ENCODE assay signal across 13 cellular contexts in genomic region chr7:107024906-107025305, GRCh38. TPM values are rescaled to one million over a fixed set of nuclear protein-coding genes. Genes with fewer than 3 reads are reported as not detected.
DNase-seq lines count a peak whose midpoint lies in the region; ATAC-seq, FAIRE-seq and TF ChIP-seq lines count a peak whose summit lies in the region.
"Had no signal": no experiment of that assay in that cellular context is flagged by ENCODE, and none has a peak within 500 bp of the region (broad histone marks: within the 10 kb centered on the region; RNA-seq: fewer than 3 reads in every experiment).

No MANE protein-coding gene starts in this region.

- H3K4me1 Mint-ChIP-seq in neural crest cell = peaks cover 9% of the 10 kb centered on the region
- H3K4me1 Mint-ChIP-seq: CD4-positive, CD25-positive, alpha-beta regulatory T cell had no signal

- 0 out of 2 replicates have a peak overlapping the region, but pooled peaks have one; percentile 3 for H2AFZ ChIP-seq in Loucy (ENCODE audit: low read length)
- peak overlapping the region; percentile 77 for H2AFZ ChIP-seq in K562 (ENCODE audit: low read depth, low read length)

- ATAC-seq in K562 (no peak), HG02759 (IDR thresholded peaks at IDR 0.05; ENCODE audit: unreplicated experiment) (no peak)
- ATAC-seq: A549 had no signal

- no peaks in the 10 kb centered on the region for H3K36me3 ChIP-seq in Loucy (ENCODE audit: insufficient read depth, low read length)
- no peaks in the 10 kb centered on the region for H3K36me3 ChIP-seq in K562 (ENCODE audit: control insufficient read depth, insufficient read depth, low read length)
- H3K36me3 ChIP-seq: HAP-1 had no signal

- CTCF ChIA-PET in K562 (lab: Yijun Ruan, JAX; ENCODE audit: low intra/inter-chr PET ratio) = no interaction called here

- no peak overlapping the region for H3K4me3 ChIP-seq in Loucy (ENCODE audit: low read length, poor library complexity, severe bottlenecking)
- H3K4me3 ChIP-seq in K562 = no peak overlapping the region
- H3K4me3 ChIP-seq: A549, HAP-1 had no signal

- H3K27ac Mint-ChIP-seq in neural crest cell (ENCODE audit: unreplicated experiment) = peak overlapping the region; percentile 17
- H3K27ac Mint-ChIP-seq: CD4-positive, CD25-positive, alpha-beta regulatory T cell had no signal

- no peaks in the 10 kb centered on the region for H3K27me3 Mint-ChIP-seq in neural crest cell (ENCODE audit: low read depth)

- H3K4me1 ChIP-seq in Loucy (ENCODE audit: insufficient read depth, low read length, poor library complexity, severe bottlenecking) (peaks cover 24% of the 10 kb centered on the region), K562 (replicated peaks in 1 of 2; ENCODE audit: control insufficient read depth in 2 of 2, insufficient read depth in 2 of 2, low read length in 2 of 2) (peaks cover 39 to 53% of the 10 kb centered on the region in 2 experiments)
- H3K4me1 ChIP-seq: HAP-1 had no signal

- no peaks in the 10 kb centered on the region for H3F3A ChIP-seq in Loucy (ENCODE audit: low read depth)

- intact Hi-C loops in K562 (cut with micrococcal nuclease) = no loop called here

- H3K4me2 ChIP-seq in Loucy (ENCODE audit: low read depth, low read length, poor library complexity, severe bottlenecking) (peak overlapping the region; percentile 49), K562 (ENCODE audit: insufficient read depth, low read length) (peak overlapping the region; percentile 32; the same call in 1 of the 2 replicates)

- H4K20me1 ChIP-seq in Loucy (ENCODE audit: insufficient read depth, low read length, poor library complexity, severe bottlenecking) (no peaks in the 10 kb centered on the region), K562 (replicated peaks; ENCODE audit: control insufficient read depth, insufficient read depth, low read length) (no peaks in the 10 kb centered on the region)

- TF ChIP-seq CTCF in Loucy (conservative IDR thresholded peaks at IDR 0.05; ENCODE audit: low read length) (no peak), K562 (IDR thresholded peaks at IDR 0.05 in 2 of 3, conservative IDR thresholded peaks at IDR 0.05 in 1 of 3; ENCODE audit: insufficient read depth in 2 of 3, low read depth in 1 of 3, low read length in 3 of 3) (no peak), neural crest cell (conservative IDR thresholded peaks at IDR 0.05) (no peak)

- no peaks in the 10 kb centered on the region for H3K79me2 ChIP-seq in Loucy (ENCODE audit: insufficient read depth, low read length)
- no peaks in the 10 kb centered on the region for H3K79me2 ChIP-seq in K562 (ENCODE audit: control insufficient read depth, insufficient read depth, low read length)

- FAIRE-seq in K562 (lab: Jason Lieb, UNC) = no peak
- FAIRE-seq: A549, H1 had no signal

- BruUV-seq in K562 (replicated peaks; lab: Mats Ljungman, UMichigan) = no TSS peak

- in situ Hi-C loops in K562 (cut with MboI) = no loop called here

- H3K9me2 ChIP-seq in Loucy (replicated peaks; ENCODE audit: low read depth, low read length) = no peaks in the 10 kb centered on the region

- no peak for TF ChIP-seq RAD21 in K562 (CRISPR knock-in tag; conservative IDR thresholded peaks at IDR 0.05 in 1 of 2, IDR thresholded peaks at IDR 0.05 in 1 of 2)

- H3K4me3 Mint-ChIP-seq in neural crest cell = no peak overlapping the region
- H3K4me3 Mint-ChIP-seq: CD4-positive, CD25-positive, alpha-beta regulatory T cell had no signal

- WGBS in K562 (ENCODE audit: insufficient coverage, low coverage, missing lambda C conversion rate) = 32% methylated on average over 2 of the region's 2 CpGs

- no peak overlapping the region for H3K9ac ChIP-seq in Loucy (ENCODE audit: low read depth, low read length, poor library complexity, severe bottlenecking)
- H3K9ac ChIP-seq in K562 (ENCODE audit: insufficient read depth in 1 of 2, low read depth in 2 of 2, low read length in 2 of 2) = peak overlapping the region in 1 of 2 experiments; percentile 5; a peak in 2 of 4 replicates

- H3K36me3 Mint-ChIP-seq in neural crest cell (ENCODE audit: low read depth) = no peaks in the 10 kb centered on the region
- H3K36me3 Mint-ChIP-seq: CD4-positive, CD25-positive, alpha-beta regulatory T cell had no signal

- no peaks in the 10 kb centered on the region for H3K9me1 ChIP-seq in K562 (ENCODE audit: control insufficient read depth, insufficient read depth, low read length)

- POLR2A ChIA-PET in K562 (lab: Yijun Ruan, JAX) = interaction anchor here (0.8 to 3.8 kb wide), 9 partner anchors 8 to 46 kb away, joined by 3 to 34 read pairs (median 4); no protein-coding TSS in a partner anchor

- H3K9me3 ChIP-seq in Loucy (ENCODE audit: insufficient read depth, low read depth, low read length) (0 out of 2 replicates have a peak, but pooled peaks cover 4% of the 10 kb centered on the region), K562 (replicated peaks; ENCODE audit: control insufficient read depth, insufficient read depth, low read depth, low read length) (peaks cover 5% of the 10 kb centered on the region)
- H3K9me3 ChIP-seq: A549, HAP-1 had no signal

- peaks cover 2% of the 10 kb centered on the region for H3K9me3 Mint-ChIP-seq in neural crest cell
- H3K9me3 Mint-ChIP-seq: CD4-positive, CD25-positive, alpha-beta regulatory T cell had no signal

- TF ChIP-seq EP300 in K562 (IDR thresholded peaks at IDR 0.05; ENCODE audit: low read length) = no peak

- no peak for TF ChIP-seq POLR2A in K562 (conservative IDR thresholded peaks at IDR 0.05)

- DNase-seq in K562 (ENCODE audit: extremely low read depth in 1 of 4, low spot score in 3 of 4) = no peak
- no peak for DNase-seq in neural crest cell (ENCODE audit: low read depth, low spot score)
- no peak for DNase-seq in NCI-H526 treated with DMSO at 0.1 percent for 48 hours (lab: John Stamatoyannopoulos, UW)
- no peak for DNase-seq in T-helper 9 cell
- DNase-seq: Calu3; CD4-positive, CD25-positive, alpha-beta regulatory T cell; DMS 273 treated with DMSO at 0.1 percent for 48 hours had no signal

- H3K27me3 ChIP-seq in Loucy (ENCODE audit: insufficient read depth, low read length, poor library complexity, severe bottlenecking) (no peaks in the 10 kb centered on the region), K562 (ENCODE audit: control insufficient read depth in 2 of 2, insufficient read depth in 2 of 2, low read length in 2 of 2) (no peaks in the 10 kb centered on the region)

- peak overlapping the region; percentile 54; the same call in 2 of the 3 replicates for H3K27ac ChIP-seq in K562 (ENCODE audit: extremely low read depth, low read depth, low read length)
- H3K27ac ChIP-seq: HL-60 had no signal

TF ChIP-seq in K562, 482 proteins besides CTCF, POLR2A, EP300 and RAD21 (continues in another document):
- no peak for TF ChIP-seq CBX1 (IDR thresholded peaks at IDR 0.05; ENCODE audit: low read depth)
- TF ChIP-seq ZNF707 (CRISPR knock-in tag; conservative IDR thresholded peaks at IDR 0.05) = no peak
- no peak for TF ChIP-seq SMARCA4 (IDR thresholded peaks at IDR 0.05)
- TF ChIP-seq ZNF12 (CRISPR knock-in tag; IDR thresholded peaks at IDR 0.05) = no peak
- TF ChIP-seq PREB (CRISPR knock-in tag; IDR thresholded peaks at IDR 0.05) = no peak
- no peak for TF ChIP-seq FOXK2 (conservative IDR thresholded peaks at IDR 0.05 in 1 of 2, IDR thresholded peaks at IDR 0.05 in 1 of 2; ENCODE audit: low read depth in 2 of 2)
- TF ChIP-seq MAFG (tag; conservative IDR thresholded peaks at IDR 0.05) = no peak
- no peak for TF ChIP-seq MBD2 (IDR thresholded peaks at IDR 0.05; ENCODE audit: borderline replicate concordance, low read depth)
- no peak for TF ChIP-seq MED1 (CRISPR knock-in tag; IDR thresholded peaks at IDR 0.05; ENCODE audit: borderline replicate concordance)
- no peak for TF ChIP-seq U2AF1 (optimal IDR thresholded peaks at IDR 0.05; ENCODE audit: low read depth, low read length)
- no peak for TF ChIP-seq NFE2L1 (tag; IDR thresholded peaks at IDR 0.05; ENCODE audit: borderline replicate concordance, low read depth)
- TF ChIP-seq CHD4 (IDR thresholded peaks at IDR 0.05; ENCODE audit: insufficient read depth, insufficient replicate concordance, low read depth, low read length, poor library complexity, severe bottlenecking) = peak; percentile 14
- no peak for TF ChIP-seq FOXK1 (CRISPR knock-in tag; IDR thresholded peaks at IDR 0.05; ENCODE audit: borderline replicate concordance)

RNA-seq across cellular contexts. Expression of gene PRKAR2B, which starts 19.6 kb away (rescaled TPM):
- total RNA-seq in K562 (2011; cell fraction: chromatin; rRNA removed; ENCODE audit: low replicate concordance) = 16.3 and 57.4 TPM in 2 replicates
- total RNA-seq in K562 (2011; cell fraction: nucleolus; rRNA removed) = 14.3 and 18.3 TPM in 2 replicates
- 31.1 and 47.5 TPM in 2 replicates for total RNA-seq in K562 (2011; cell fraction: nucleoplasm; rRNA removed)
- total RNA-seq in K562 (2014; rRNA removed) = 107 and 108 TPM in 2 replicates
- 156 and 172 TPM in 2 replicates for total RNA-seq in K562 (2014; rRNA removed; fragmentation: Illumina TruSeq; extraction: Trizol)
- 131 and 138 TPM in 2 replicates for total RNA-seq in K562 (2015; rRNA removed; fragmentation: Illumina TruSeq; extraction: Trizol)
- 115 and 129 TPM in 2 replicates for total RNA-seq in K562 (2021)
- polyA plus RNA-seq in K562 (2011; rRNA removed) = 122 and 173 TPM in 2 replicates
- 29.4 and 57.2 TPM in 2 replicates for polyA plus RNA-seq in K562 (2011; cell fraction: cytosol; rRNA removed)
- polyA plus RNA-seq in K562 (2011; cell fraction: nucleus; rRNA removed) = 17.3 and 27.3 TPM in 2 replicates
- polyA plus RNA-seq in K562 (2012) = 79.6 and 100 TPM in 2 replicates
- polyA plus RNA-seq in K562 (2014; fragmentation: Illumina TruSeq; extraction: Trizol) = 117 and 140 TPM in 2 replicates
- polyA plus RNA-seq in K562 (2014; fragmentation: Nextera tagmentation; extraction: Ambion mirVana) = 10 to 100 TPM; 59.0 to 65.4 TPM
- polyA plus RNA-seq in K562 (2014; rRNA removed) = 77.1 and 86.2 TPM in 2 replicates
- 205 and 212 TPM in 2 replicates for polyA minus RNA-seq in K562 (2011; rRNA and poly(A)+ RNA removed)
- polyA minus RNA-seq in K562 (2011; cell fraction: cytosol; rRNA and poly(A)+ RNA removed) = 96.1 and 101 TPM in 2 replicates
- polyA minus RNA-seq in K562 (2011; cell fraction: nucleus; rRNA and poly(A)+ RNA removed) = 19.3 and 36.1 TPM in 2 replicates
- 14.2 and 14.4 TPM in 2 replicates for total RNA-seq in neural crest cell
